ENCODE assay signal across 8 cellular contexts in the genomic region with DNA sequence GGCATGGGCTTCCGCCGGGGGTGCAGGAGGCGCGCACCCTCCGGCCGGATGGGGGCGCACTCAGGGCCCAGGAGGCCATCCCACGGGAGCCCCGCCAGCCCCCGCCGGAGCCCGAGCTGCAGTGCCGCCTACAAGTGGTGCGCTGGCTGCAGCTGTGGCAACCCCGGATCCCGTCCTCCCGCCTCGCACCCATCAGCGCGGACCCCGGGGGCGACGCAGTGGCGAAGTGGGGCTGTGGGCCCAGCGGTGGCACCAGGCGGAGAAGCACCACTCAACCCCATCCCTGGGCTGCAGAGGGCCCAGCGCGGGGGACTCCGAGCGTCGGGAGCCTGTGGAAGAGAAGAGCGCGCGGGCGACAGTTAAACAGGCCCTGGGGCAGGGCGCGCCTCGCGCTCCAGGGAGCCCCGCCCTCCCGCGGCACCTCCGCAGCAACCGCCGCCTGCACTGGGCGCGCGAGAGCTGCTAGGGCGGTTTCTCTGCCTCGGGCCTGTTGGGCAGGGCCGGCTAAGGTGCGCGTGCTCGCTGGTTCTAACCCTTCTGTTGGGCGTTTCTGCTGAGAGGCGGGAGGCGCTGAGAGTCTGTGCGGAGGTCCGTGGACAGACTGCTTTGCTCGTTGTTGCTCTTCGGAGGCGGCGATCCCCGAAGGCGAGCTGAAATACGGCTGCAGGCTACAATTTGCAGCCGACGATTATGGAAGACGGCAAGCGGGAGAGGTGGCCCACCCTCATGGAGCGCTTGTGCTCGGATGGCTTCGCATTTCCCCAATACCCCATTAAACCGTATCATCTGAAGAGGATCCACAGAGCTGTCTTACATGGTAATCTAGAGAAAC. TPM values are rescaled to one million over a fixed set of nuclear protein-coding genes. Genes with fewer than 3 reads are reported as not detected.
DNase-seq lines count a peak whose midpoint lies in the region; ATAC-seq, FAIRE-seq and TF ChIP-seq lines count a peak whose summit lies in the region.
"Not testable (repeated sequence)": the region's sequence is repeated elsewhere in the genome, so short reads cannot be mapped to it uniquely, and the experiment has no call there.

A gene (plus strand): TSS at position 104 of the 832 bp plus-strand sequence. CDS start 587 bp downstream, at position 691.

- not testable (repeated sequence) for H4K20me1 ChIP-seq in GM12878 (ENCODE audit: control insufficient read depth, insufficient read depth); osteoblast (ENCODE audit: insufficient read depth, low read length)

- intact Hi-C loops in GM12878 (cut with micrococcal nuclease; ENCODE audit: unreplicated experiment) (loop anchor here (2.0 to 5.0 kb wide), 3 partner anchors 100 to 256 kb away; no protein-coding TSS in a partner anchor), heart right ventricle (cut with DNase I) (loop anchor here in 3 of 10 donors (5.0 to 10.0 kb wide), 3 partner anchors 101 to 258 kb away; a partner anchor contains a TSS)

- peak; percentile 72 for TF ChIP-seq CTCF in WERI-Rb-1 (IDR thresholded peaks at IDR 0.05; ENCODE audit: low read depth, low read length)
- peak; percentile 21 to 60 (median 46); a peak in 5 of 6 replicates for TF ChIP-seq CTCF in GM12878 (IDR thresholded peaks at IDR 0.05 in 2 of 3, conservative IDR thresholded peaks at IDR 0.05 in 1 of 3; ENCODE audit: control insufficient read depth in 2 of 3, extremely low read depth in 1 of 3, insufficient read depth in 1 of 3, low read depth in 3 of 3, low read length in 3 of 3)
- peak; percentile 33 to 68 (median 63) for TF ChIP-seq CTCF in heart right ventricle (IDR thresholded peaks at IDR 0.05)
- not testable (repeated sequence) for TF ChIP-seq CTCF in osteoblast (IDR thresholded peaks at IDR 0.05; ENCODE audit: extremely low read depth, low read depth, low read length)

- TF ChIP-seq RAD21 in GM12878 (IDR thresholded peaks at IDR 0.05; ENCODE audit: insufficient read depth, low read depth, low read length): not testable (repeated sequence)

- not testable (repeated sequence) for TF ChIP-seq EP300 in GM12878 (IDR thresholded peaks at IDR 0.05; ENCODE audit: borderline replicate concordance in 1 of 2, control insufficient read depth in 1 of 2, low read depth in 2 of 2, low read length in 2 of 2)

- FAIRE-seq in GM12878 (lab: Jason Lieb, UNC): not testable (repeated sequence)

- CTCF ChIA-PET in GM12878 (lab: Yijun Ruan, JAX): interaction anchor here (0.6 to 2.9 kb wide), 12 partner anchors 18 to 626 kb away, joined by 3 to 35 read pairs (median 6); a partner anchor contains a TSS

- ATAC-seq in GM21528 (IDR thresholded peaks at IDR 0.05; ENCODE audit: low FRiP score, unreplicated experiment) (peak; percentile 93), GM12878 (peak; percentile 97), heart right ventricle (peak; percentile 93 to 96 (median 95))
- ATAC-seq in stimulated activated naive CD8-positive, alpha-beta T cell treated with anti-CD3 and anti-CD28 coated beads, Interleukin-15, Interleukin-2, amounts not matched to agents 100 U/mL and 50 U/mL, for 24 hours: peak; percentile 94

- peak within 1 kb of the TSS; percentile 59 for H3K9ac ChIP-seq in GM12878 (ENCODE audit: control insufficient read depth, insufficient read depth, low read length)

- not testable (repeated sequence) for H3K36me3 ChIP-seq in WERI-Rb-1; GM12878 (ENCODE audit: control insufficient read depth in 2 of 2, insufficient read depth in 2 of 2, low read length in 1 of 2); heart right ventricle; osteoblast (ENCODE audit: insufficient read depth, low read length)

- H3K4me2 ChIP-seq in GM12878 (ENCODE audit: control insufficient read depth, insufficient read depth): peak within 1 kb of the TSS; percentile 91
- peak within 1 kb of the TSS; percentile 89 for H3K4me2 ChIP-seq in osteoblast (ENCODE audit: insufficient read depth, low read length)

- not testable (repeated sequence) for BruUV-seq in GM12878 (replicated peaks; lab: Mats Ljungman, UMichigan)

- whole genome bisulfite sequencing in GM12878 (ENCODE audit: insufficient coverage, insufficient replicate concordance, low lambda C conversion rate, missing lambda C conversion rate): under 1% methylated on average over 50 of the region's 74 CpGs
- WGBS in heart right ventricle, 2 donors: 0% methylated on average over 46 to 59 of the region's 74 CpGs

- RAD21 ChIA-PET in GM12878 (lab: Charles Lee; ENCODE audit: unreplicated experiment): interaction anchor here (1.4 to 2.7 kb wide), 4 partner anchors 151 to 255 kb away, joined by 3 to 22 read pairs (median 6); a partner anchor contains a TSS

- peak within 1 kb of the TSS; percentile 92 for H3K27ac ChIP-seq in WERI-Rb-1
- peak within 1 kb of the TSS; percentile 71 for H3K27ac ChIP-seq in GM12878 (ENCODE audit: control insufficient read depth, insufficient read depth)
- peak within 1 kb of the TSS; percentile 85 to 99 (median 94) for H3K27ac ChIP-seq in heart right ventricle
- peak within 1 kb of the TSS; percentile 47 for H3K27ac ChIP-seq in osteoblast (ENCODE audit: low read depth, low read length)

- SMC1A ChIA-PET in GM12878 (lab: Charles Lee; ENCODE audit: uncharacterized antibody, unreplicated experiment): interaction anchor here (1.0 to 2.0 kb wide), 5 partner anchors 103 to 313 kb away, joined by 3 to 10 read pairs (median 3); a partner anchor contains a TSS

- H2AFZ ChIP-seq in GM12878 (ENCODE audit: control insufficient read depth, low read depth, low read length): peak within 1 kb of the TSS; percentile 78
- H2AFZ ChIP-seq in osteoblast (ENCODE audit: low read length): peak within 1 kb of the TSS; percentile 96

- H3K4me1 ChIP-seq in GM12878 (ENCODE audit: control insufficient read depth, insufficient read depth, low read length); heart right ventricle; osteoblast (ENCODE audit: insufficient read depth, low read length): not testable (repeated sequence)

- TF ChIP-seq POLR2A in GM12878 (IDR thresholded peaks at IDR 0.05; ENCODE audit: low read depth, low read length): peak; percentile 67

- H3K4me3 ChIP-seq in WERI-Rb-1 (ENCODE audit: low read depth, low read length) (peak within 1 kb of the TSS; percentile 46), GM12878 (peak within 1 kb of the TSS; percentile 87), heart right ventricle (peak within 1 kb of the TSS; percentile 65 to 94 (median 86)), osteoblast (ENCODE audit: insufficient read depth, low read length) (peak within 1 kb of the TSS; percentile 76)

- peak; percentile 82 for DNase-seq in ELF-1 (ENCODE audit: low read depth, low spot score)
- DNase-seq in HK-2 (ENCODE audit: unreplicated experiment): peak; percentile 86
- DNase-seq in WERI-Rb-1: peak; percentile 90
- peak; percentile 37 for DNase-seq in GM12878 (ENCODE audit: low read depth, low spot score)
- DNase-seq in heart right ventricle: peak; percentile 77 to 86
- DNase-seq in osteoblast (ENCODE audit: insufficient read length, low spot score, missing footprints): peak; percentile 79
- DNase-seq in stimulated activated naive CD8-positive, alpha-beta T cell treated with anti-CD3 and anti-CD28 coated beads, Interleukin-15, Interleukin-2, amounts not matched to agents 100 U/mL and 50 U/mL, for 24 hours: peak; percentile 89

- POLR2A ChIA-PET in GM12878 (lab: Charles Lee): interaction anchor here (0.6 to 0.7 kb wide), 2 partner anchors 18 to 552 kb away, joined by 3 to 5 read pairs; no protein-coding TSS in a partner anchor

- in situ Hi-C loops in GM12878 (cut with MboI): loop anchor here (10.0 kb wide), 1 partner anchor 258 kb away; a partner anchor contains a TSS

- H3K27me3 ChIP-seq in WERI-Rb-1 (ENCODE audit: insufficient read depth, low read depth, severe bottlenecking); GM12878 (replicated peaks in 1 of 2; ENCODE audit: control insufficient read depth in 2 of 2, insufficient read depth in 2 of 2, low read length in 1 of 2); heart right ventricle; osteoblast (ENCODE audit: insufficient read depth, low read length): not testable (repeated sequence)

- H3K9me3 ChIP-seq in WERI-Rb-1 (ENCODE audit: severe bottlenecking); GM12878 (replicated peaks; ENCODE audit: control insufficient read depth, insufficient read depth, low read length); heart right ventricle; osteoblast (ENCODE audit: low read depth, low read length): not testable (repeated sequence)

- H3K79me2 ChIP-seq in GM12878 (ENCODE audit: control insufficient read depth, insufficient read depth, low read length); osteoblast (ENCODE audit: insufficient read depth, low read length): not testable (repeated sequence)

TF ChIP-seq in GM12878, 131 proteins besides CTCF, POLR2A, EP300 and RAD21 (continues in another document):
- TF ChIP-seq HDAC6 (IDR thresholded peaks at IDR 0.05; ENCODE audit: unreplicated experiment): peak; percentile 36
- TF ChIP-seq MEF2B (IDR thresholded peaks at IDR 0.05; ENCODE audit: partially characterized antibody, poor library complexity, severe bottlenecking): peak; percentile 74
- peak; percentile 96 for TF ChIP-seq SMARCA5 (IDR thresholded peaks at IDR 0.05)
- TF ChIP-seq GATAD2B (conservative IDR thresholded peaks at IDR 0.05; ENCODE audit: low read depth): peak; percentile 83; the same call in 1 of the 2 replicates

RNA-seq across cellular contexts. Expression of the gene that starts here (rescaled TPM):
- total RNA-seq in GM12878 (2013; cell fraction: nucleolus; rRNA removed): 422 and 448 TPM in 2 replicates
- total RNA-seq in GM12878 (2014; rRNA removed): 18.2 and 22.4 TPM in 2 replicates
- 19.5 and 21.5 TPM in 2 replicates for total RNA-seq in GM12878 (2014; rRNA removed; fragmentation: Illumina TruSeq; extraction: Trizol)
- 15.3 and 18.4 TPM in 2 replicates for total RNA-seq in GM12878 (2021)
- polyA plus RNA-seq in GM12878 (2011; ENCODE audit: low read depth): 5.1 TPM
- polyA plus RNA-seq in GM12878 (2011; rRNA removed): 12.7 and 27.4 TPM in 2 replicates
- 3.9 and 4.1 TPM in 2 replicates for polyA plus RNA-seq in GM12878 (2011; cell fraction: cytosol; rRNA removed)
- 59.4 and 62.4 TPM in 2 replicates for polyA plus RNA-seq in GM12878 (2011; cell fraction: nucleus; rRNA removed)
- 6.8 and 10.8 TPM in 2 replicates for polyA plus RNA-seq in GM12878 (2012)
- 9.5 and 10.9 TPM in 2 replicates for polyA plus RNA-seq in GM12878 (2014; fragmentation: Illumina TruSeq; extraction: Trizol)
- 1 to 10 TPM; 8.6 to 9.2 TPM for polyA plus RNA-seq in GM12878 (2014; fragmentation: Nextera tagmentation; extraction: Ambion mirVana)
- 5.5 and 8.1 TPM in 2 replicates for polyA plus RNA-seq in GM12878 (2014; rRNA removed)
- 10 to 100 TPM; 13.2 to 15.3 TPM for polyA plus RNA-seq in GM12878 (2016; fragmentation: Nextera tagmentation; extraction: Ambion mirVana)
- 78.5 and 86.3 TPM in 2 replicates for polyA minus RNA-seq in GM12878 (2011; rRNA and poly(A)+ RNA removed)
- 3.7 and 5.3 TPM in 2 replicates for polyA minus RNA-seq in GM12878 (2011; cell fraction: cytosol; rRNA and poly(A)+ RNA removed)
- 191 and 304 TPM in 2 replicates for polyA minus RNA-seq in GM12878 (2011; cell fraction: nucleus; rRNA and poly(A)+ RNA removed)
- 1 to 10 TPM; 4.0 to 8.0 (median 6.2) TPM for total RNA-seq in heart right ventricle
- polyA plus RNA-seq in heart right ventricle: 1 to 10 TPM in 1 of 2 donors, under 1 TPM in 1; 0.96 to 7.5 TPM
- 27.9 and 35.9 TPM in 2 replicates for total RNA-seq in osteoblast

Comparison
In these comparisons a context has a peak if more than half of its experiments do, and no peak if none do; other contexts are left out.
1. Peak in every context shown above with its lines: DNase-seq, ATAC-seq, H3K4me3 ChIP-seq and H3K27ac ChIP-seq.
2. DNase-seq: peak in every context shown above with its lines; median percentile 90 in WERI-Rb-1; 89 in stimulated activated naive CD8-positive, alpha-beta T cell treated with anti-CD3 and anti-CD28 coated beads, Interleukin-15, Interleukin-2, amounts not matched to agents 100 U/mL and 50 U/mL, for 24 hours; 86 in HK-2; 82 in ELF-1; 82 in heart right ventricle; 79 in osteoblast; 37 in GM12878.